ENCODE assay signal across 8 cellular contexts in genomic region chr16:85086347-85087291, GRCh38. TPM values are rescaled to one million over a fixed set of nuclear protein-coding genes. Genes with fewer than 3 reads are reported as not detected.
A peak's percentile ranks its signal among the peaks of the same experiment; 100 is the strongest.
DNase-seq lines count a peak whose midpoint lies in the region; ATAC-seq and TF ChIP-seq lines count a peak whose summit lies in the region.

No MANE protein-coding gene starts in this region.

- H3K9me3 ChIP-seq in breast epithelium: no peaks in the 10 kb centered on the region

- H3K4me1 ChIP-seq in breast epithelium: no peaks in the 10 kb centered on the region

- TF ChIP-seq CTCF in VCaP (conservative IDR thresholded peaks at IDR 0.05): peak; percentile 65
- TF ChIP-seq CTCF in breast epithelium (IDR thresholded peaks at IDR 0.05): peak in 2 of 3 donors; percentile 70 to 76

- intact Hi-C loops in breast epithelium (cut with DNase I; ENCODE audit: low total_unique reads): no loop called here

- H3K36me3 ChIP-seq in breast epithelium: no peaks in the 10 kb centered on the region

- H3K27ac ChIP-seq in VCaP: no peak overlapping the region
- no peak overlapping the region for H3K27ac ChIP-seq in breast epithelium

- no peak for TF ChIP-seq POLR2A in breast epithelium (IDR thresholded peaks at IDR 0.05)

- peak; percentile 91 for DNase-seq in AG08396 (ENCODE audit: low spot score)
- peak; percentile 92 for DNase-seq in NAMALWA (ENCODE audit: low spot score)
- peak; percentile 55 to 75 for DNase-seq in breast epithelium (ENCODE audit: low spot score in 2 of 2)
- DNase-seq in kidney glomerular epithelial cell (lab: John Stamatoyannopoulos, UW): peak; percentile 18
- DNase-seq in stimulated activated CD4-positive, alpha-beta T cell treated with anti-CD3 and anti-CD28 coated beads, Interleukin-4, amount 100 ng/mL, for 1 hour: peak; percentile 81

- H3K27me3 ChIP-seq in breast epithelium: no peaks in the 10 kb centered on the region

- no peak overlapping the region for H3K4me3 ChIP-seq in breast epithelium

- ATAC-seq in GM18502 (IDR thresholded peaks at IDR 0.05; ENCODE audit: poor library complexity, unreplicated experiment) (peak; percentile 69), HG02973 (IDR thresholded peaks at IDR 0.05; ENCODE audit: unreplicated experiment) (no peak)

RNA-seq across cellular contexts. Expression of gene CIBAR2, which starts 25.7 kb away (rescaled TPM):
- not detected for total RNA-seq in breast epithelium

RNA-seq across cellular contexts. Expression of gene KIAA0513, which starts 59.0 kb away (rescaled TPM):
- total RNA-seq in breast epithelium: 10 to 100 TPM in 2 of 3 donors, 1 to 10 TPM in 1; 7.6 to 16.2 (median 10.8) TPM

Comparison
In these comparisons a context has a peak if more than half of its experiments do, and no peak if none do; other contexts are left out.
1. DNase-seq: peak in every context shown above with its lines; median percentile 92 in NAMALWA; 91 in AG08396; 81 in stimulated activated CD4-positive, alpha-beta T cell treated with anti-CD3 and anti-CD28 coated beads, Interleukin-4, amount 100 ng/mL, for 1 hour; 65 in breast epithelium; 18 in kidney glomerular epithelial cell.